17 cellular contexts compared by ENCODE assay signal in genomic region chr12:76964784-76965571, GRCh38.
"Had no signal": no experiment of that assay in that cellular context is flagged by ENCODE, and none has a peak within 500 bp of the region (broad histone marks: within the 10 kb centered on the region; RNA-seq: fewer than 3 reads in every experiment).

No MANE protein-coding gene starts in this region.

- H3K4me1 Mint-ChIP-seq: activated CD4-positive, alpha-beta T cell treated with anti-CD3 and anti-CD28 coated beads for 36 hours; immature natural killer cell; naive thymus-derived CD4-positive, alpha-beta T cell; neural progenitor cell had no signal

- H3K27me3 Mint-ChIP-seq: activated CD4-positive, alpha-beta T cell treated with anti-CD3 and anti-CD28 coated beads for 36 hours; activated naive CD8-positive, alpha-beta T cell had no signal

- FAIRE-seq: TTC549 had no signal

- H3K4me3 Mint-ChIP-seq: activated CD4-positive, alpha-beta T cell treated with anti-CD3 and anti-CD28 coated beads for 36 hours; activated naive CD8-positive, alpha-beta T cell; immature natural killer cell; naive thymus-derived CD4-positive, alpha-beta T cell; neural progenitor cell; T-helper 2 cell treated with Interferon-gamma antibody and Interleukin-4, amounts not matched to agents 5 μg/mL and 100 μg/mL, for 36 hours had no signal

- H3K9me3 ChIP-seq: gastrocnemius medialis, prostate gland, right atrium auricular region, thyroid gland, vagina had no signal

- H3K4me2 ChIP-seq: neural progenitor cell had no signal

- DNase-seq: activated CD4-positive, alpha-beta T cell treated with anti-CD3 and anti-CD28 coated beads for 36 hours; activated CD4-positive, alpha-beta T cell treated with anti-CD3 and anti-CD28 coated beads, Interleukin-2, amount 50 U/mL, for 48 hours; gastrocnemius medialis; heart left ventricle; immature natural killer cell; mesenchymal stem cell; naive thymus-derived CD4-positive, alpha-beta T cell; stimulated activated CD4-positive, alpha-beta T cell treated with anti-CD3 and anti-CD28 coated beads, Interleukin-2, amount 100 ng/mL, for 24 hours; stimulated activated naive CD4-positive, alpha-beta T cell treated with Interleukin-2 at 50 U/mL for 16 hours; thyroid gland had no signal

- H2AFZ ChIP-seq: neural progenitor cell had no signal

- ATAC-seq: activated CD4-positive, alpha-beta T cell treated with anti-CD3 and anti-CD28 coated beads for 36 hours; gastrocnemius medialis; heart left ventricle; naive thymus-derived CD4-positive, alpha-beta T cell had no signal

- H3K36me3 Mint-ChIP-seq: immature natural killer cell, neural progenitor cell had no signal

- H3K27ac ChIP-seq: gastrocnemius medialis, heart left ventricle, neural progenitor cell, prostate gland, right atrium auricular region, thyroid gland, vagina had no signal

- H3K27me3 ChIP-seq: gastrocnemius medialis, heart left ventricle, neural progenitor cell, right atrium auricular region, thyroid gland, vagina had no signal

- H3K36me3 ChIP-seq: gastrocnemius medialis, heart left ventricle, neural progenitor cell, prostate gland, right atrium auricular region, thyroid gland, vagina had no signal

- H3K4me3 ChIP-seq: gastrocnemius medialis, heart left ventricle, neural progenitor cell, prostate gland, right atrium auricular region, thyroid gland, vagina had no signal

- H3K4me1 ChIP-seq: gastrocnemius medialis, heart left ventricle, neural progenitor cell, prostate gland, right atrium auricular region, thyroid gland, vagina had no signal

- H3K27ac Mint-ChIP-seq: activated CD4-positive, alpha-beta T cell treated with anti-CD3 and anti-CD28 coated beads for 36 hours; activated naive CD8-positive, alpha-beta T cell; immature natural killer cell; naive thymus-derived CD4-positive, alpha-beta T cell; neural progenitor cell; T-helper 2 cell treated with Interferon-gamma antibody and Interleukin-4, amounts not matched to agents 5 μg/mL and 100 μg/mL, for 36 hours had no signal

- H3K9ac ChIP-seq: neural progenitor cell had no signal
